8 cellular contexts compared by ENCODE assay signal in the genomic region with DNA sequence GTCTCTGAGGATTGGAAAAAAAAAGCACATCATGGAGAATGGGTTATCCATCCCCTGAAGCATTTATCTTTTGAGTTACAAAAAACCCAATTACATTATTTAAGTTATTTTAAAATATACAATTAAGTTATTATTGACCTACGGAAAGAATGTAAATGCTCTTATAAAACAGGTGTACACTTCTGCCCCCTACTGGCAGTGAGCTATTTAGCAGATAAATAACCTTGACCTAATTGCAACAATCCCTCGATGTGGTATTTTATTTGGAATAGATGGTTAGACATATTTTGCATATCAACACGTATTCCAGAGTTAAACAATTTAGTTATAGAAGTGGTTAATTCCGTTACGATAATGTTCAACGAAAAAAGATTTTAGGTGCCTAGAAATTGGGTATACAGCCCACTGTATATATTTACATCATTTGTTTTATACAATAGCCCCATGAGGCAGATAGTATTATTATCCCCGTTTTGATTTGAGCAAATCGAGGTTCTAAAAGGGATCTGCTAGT. TPM values are rescaled to one million over a fixed set of nuclear protein-coding genes. Genes with fewer than 3 reads are reported as not detected.
DNase-seq lines count a peak whose midpoint lies in the region; ATAC-seq and TF ChIP-seq lines count a peak whose summit lies in the region.

No MANE protein-coding gene starts in this region.

- WGBS in liver, result 30% methylated on average over 8 of the region's 8 CpGs

- DNase-seq in CD4-positive, CD25-positive, alpha-beta regulatory T cell, result peak; percentile 14 to 63 (median 29)
- DNase-seq in NCI-H2081 (lab: John Stamatoyannopoulos, UW) (peak; percentile 31 to 43), astrocyte of the spinal cord (ENCODE audit: low read depth, low spot score) (peak; percentile 72), NCI-H187 treated with DMSO at 0.1 percent for 48 hours (lab: John Stamatoyannopoulos, UW) (no peak)

- no peak overlapping the region for H3K9ac ChIP-seq in liver (ENCODE audit: low read depth in 1 of 2, low read length in 2 of 2)

- H3K27me3 ChIP-seq in CD4-positive, CD25-positive, alpha-beta regulatory T cell (ENCODE audit: control insufficient read depth, insufficient read depth, low read length), result no peaks in the 10 kb centered on the region
- H3K27me3 ChIP-seq in liver (ENCODE audit: control insufficient read depth in 4 of 4, insufficient read depth in 4 of 4, low read length in 3 of 4), result no peaks in the 10 kb centered on the region

- no peak overlapping the region for H3K27ac ChIP-seq in CD4-positive, CD25-positive, alpha-beta regulatory T cell (ENCODE audit: insufficient read depth, low read length, poor library complexity, severe bottlenecking)
- H3K27ac ChIP-seq in liver (ENCODE audit: low read depth in 1 of 2, low read length in 2 of 2), result no peak overlapping the region

- peaks cover 0 to 7% (median 2%) of the 10 kb centered on the region in 4 donors for H3K4me1 Mint-ChIP-seq in CD4-positive, CD25-positive, alpha-beta regulatory T cell

- in situ Hi-C loops in astrocyte of the spinal cord (cut with HindIII; ENCODE audit: low sequenced_read_pairs), result no loop called here

- no peak overlapping the region for H3K27ac Mint-ChIP-seq in CD4-positive, CD25-positive, alpha-beta regulatory T cell

- no peaks in the 10 kb centered on the region for H3K9me3 ChIP-seq in CD4-positive, CD25-positive, alpha-beta regulatory T cell (ENCODE audit: control insufficient read depth in 2 of 2, low read length in 2 of 2)
- no peaks in the 10 kb centered on the region for H3K9me3 ChIP-seq in liver (ENCODE audit: control insufficient read depth in 4 of 4, low read length in 3 of 4)

- TF ChIP-seq CTCF in astrocyte of the spinal cord (IDR thresholded peaks at IDR 0.05; ENCODE audit: low read depth, low read length) (peak; percentile 66), liver (IDR thresholded peaks at IDR 0.05; ENCODE audit: low read depth, low read length, missing input control) (peak; percentile 52)

- no peaks in the 10 kb centered on the region for H3K4me1 ChIP-seq in CD4-positive, CD25-positive, alpha-beta regulatory T cell (ENCODE audit: control insufficient read depth, insufficient read depth, low read length, poor library complexity, severe bottlenecking)
- H3K4me1 ChIP-seq in liver (ENCODE audit: control insufficient read depth in 4 of 4, insufficient read depth in 4 of 4, low read length in 3 of 4), result no peaks in the 10 kb centered on the region

- H3K9me3 Mint-ChIP-seq in CD4-positive, CD25-positive, alpha-beta regulatory T cell, result peaks cover 0 to 1% (median 0%) of the 10 kb centered on the region in 7 donors

- no peak overlapping the region for H3K4me3 ChIP-seq in CD4-positive, CD25-positive, alpha-beta regulatory T cell (ENCODE audit: low read depth, low read length)
- no peak overlapping the region for H3K4me3 ChIP-seq in astrocyte of the spinal cord (ENCODE audit: low read depth, low read length)
- H3K4me3 ChIP-seq in liver (ENCODE audit: low read depth in 1 of 3, low read length in 3 of 3), result no peak overlapping the region

- ATAC-seq in CD4-positive, CD25-positive, alpha-beta regulatory T cell (ENCODE audit: low read depth in 2 of 2), result no peak
- ATAC-seq in GM18858 (IDR thresholded peaks at IDR 0.05; ENCODE audit: unreplicated experiment), result peak; percentile 58
- no peak for ATAC-seq in HG02571 (IDR thresholded peaks at IDR 0.05; ENCODE audit: unreplicated experiment)
- ATAC-seq in HG02759 (IDR thresholded peaks at IDR 0.05; ENCODE audit: unreplicated experiment), result no peak

- no peaks in the 10 kb centered on the region for H3K36me3 Mint-ChIP-seq in CD4-positive, CD25-positive, alpha-beta regulatory T cell

- H3K36me3 ChIP-seq in CD4-positive, CD25-positive, alpha-beta regulatory T cell (ENCODE audit: control insufficient read depth, insufficient read depth, low read length), result no peaks in the 10 kb centered on the region
- H3K36me3 ChIP-seq in liver (ENCODE audit: control insufficient read depth in 4 of 4, insufficient read depth in 3 of 4, low read depth in 1 of 4, low read length in 3 of 4), result no peaks in the 10 kb centered on the region

- H3K27me3 Mint-ChIP-seq in CD4-positive, CD25-positive, alpha-beta regulatory T cell, result peaks cover 4% of the 10 kb centered on the region

- H3K4me3 Mint-ChIP-seq in CD4-positive, CD25-positive, alpha-beta regulatory T cell, result no peak overlapping the region

- TF ChIP-seq RAD21 in liver (IDR thresholded peaks at IDR 0.05), result peak; percentile 68 to 78

TF ChIP-seq in liver, 16 proteins besides CTCF, POLR2A, EP300 and RAD21:
- no peak for TF ChIP-seq JUND (IDR thresholded peaks at IDR 0.05)
- TF ChIP-seq, protein P1, sequence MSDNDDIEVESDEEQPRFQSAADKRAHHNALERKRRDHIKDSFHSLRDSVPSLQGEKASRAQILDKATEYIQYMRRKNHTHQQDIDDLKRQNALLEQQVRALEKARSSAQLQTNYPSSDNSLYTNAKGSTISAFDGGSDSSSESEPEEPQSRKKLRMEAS (IDR thresholded peaks at IDR 0.05), result no peak
- TF ChIP-seq EGR1 (IDR thresholded peaks at IDR 0.05; ENCODE audit: low read depth in 2 of 2), result no peak
- TF ChIP-seq FOXA2 (IDR thresholded peaks at IDR 0.05), result no peak
- TF ChIP-seq, protein P2, sequence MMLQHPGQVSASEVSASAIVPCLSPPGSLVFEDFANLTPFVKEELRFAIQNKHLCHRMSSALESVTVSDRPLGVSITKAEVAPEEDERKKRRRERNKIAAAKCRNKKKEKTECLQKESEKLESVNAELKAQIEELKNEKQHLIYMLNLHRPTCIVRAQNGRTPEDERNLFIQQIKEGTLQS (IDR thresholded peaks at IDR 0.05), result no peak
- no peak for TF ChIP-seq TAF1 (conservative IDR thresholded peaks at IDR 0.05)
- no peak for TF ChIP-seq NR2F2 (IDR thresholded peaks at IDR 0.05)
- no peak for TF ChIP-seq YY1 (IDR thresholded peaks at IDR 0.05)
- TF ChIP-seq HNF4G (IDR thresholded peaks at IDR 0.05), result no peak
- no peak for TF ChIP-seq SP1 (IDR thresholded peaks at IDR 0.05)
- TF ChIP-seq GABPA (IDR thresholded peaks at IDR 0.05 in 1 of 2, conservative IDR thresholded peaks at IDR 0.05 in 1 of 2), result no peak
- no peak for TF ChIP-seq HNF4A (conservative IDR thresholded peaks at IDR 0.05)
- no peak for TF ChIP-seq FOXA1 (IDR thresholded peaks at IDR 0.05)
- TF ChIP-seq, protein P3, sequence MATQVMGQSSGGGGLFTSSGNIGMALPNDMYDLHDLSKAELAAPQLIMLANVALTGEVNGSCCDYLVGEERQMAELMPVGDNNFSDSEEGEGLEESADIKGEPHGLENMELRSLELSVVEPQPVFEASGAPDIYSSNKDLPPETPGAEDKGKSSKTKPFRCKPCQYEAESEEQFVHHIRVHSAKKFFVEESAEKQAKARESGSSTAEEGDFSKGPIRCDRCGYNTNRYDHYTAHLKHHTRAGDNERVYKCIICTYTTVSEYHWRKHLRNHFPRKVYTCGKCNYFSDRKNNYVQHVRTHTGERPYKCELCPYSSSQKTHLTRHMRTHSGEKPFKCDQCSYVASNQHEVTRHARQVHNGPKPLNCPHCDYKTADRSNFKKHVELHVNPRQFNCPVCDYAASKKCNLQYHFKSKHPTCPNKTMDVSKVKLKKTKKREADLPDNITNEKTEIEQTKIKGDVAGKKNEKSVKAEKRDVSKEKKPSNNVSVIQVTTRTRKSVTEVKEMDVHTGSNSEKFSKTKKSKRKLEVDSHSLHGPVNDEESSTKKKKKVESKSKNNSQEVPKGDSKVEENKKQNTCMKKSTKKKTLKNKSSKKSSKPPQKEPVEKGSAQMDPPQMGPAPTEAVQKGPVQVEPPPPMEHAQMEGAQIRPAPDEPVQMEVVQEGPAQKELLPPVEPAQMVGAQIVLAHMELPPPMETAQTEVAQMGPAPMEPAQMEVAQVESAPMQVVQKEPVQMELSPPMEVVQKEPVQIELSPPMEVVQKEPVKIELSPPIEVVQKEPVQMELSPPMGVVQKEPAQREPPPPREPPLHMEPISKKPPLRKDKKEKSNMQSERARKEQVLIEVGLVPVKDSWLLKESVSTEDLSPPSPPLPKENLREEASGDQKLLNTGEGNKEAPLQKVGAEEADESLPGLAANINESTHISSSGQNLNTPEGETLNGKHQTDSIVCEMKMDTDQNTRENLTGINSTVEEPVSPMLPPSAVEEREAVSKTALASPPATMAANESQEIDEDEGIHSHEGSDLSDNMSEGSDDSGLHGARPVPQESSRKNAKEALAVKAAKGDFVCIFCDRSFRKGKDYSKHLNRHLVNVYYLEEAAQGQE (IDR thresholded peaks at IDR 0.05), result no peak
- no peak for TF ChIP-seq RXRA (IDR thresholded peaks at IDR 0.05)
- no peak for TF ChIP-seq ZBTB33 (IDR thresholded peaks at IDR 0.05)
TF ChIP-seq in liver: peak in this region for 0.

RNA-seq across cellular contexts. Expression of gene DAW1, which starts 9.1 kb away (rescaled TPM):
- not detected for total RNA-seq in CD4-positive, CD25-positive, alpha-beta regulatory T cell
- polyA plus RNA-seq in CD4-positive, CD25-positive, alpha-beta regulatory T cell, result not detected
- total RNA-seq in liver, result not detected
- not detected for polyA plus RNA-seq in liver

RNA-seq across cellular contexts. Expression of gene CCL20, which starts 48.6 kb away (rescaled TPM):
- total RNA-seq in CD4-positive, CD25-positive, alpha-beta regulatory T cell, result 3.7 TPM
- polyA plus RNA-seq in CD4-positive, CD25-positive, alpha-beta regulatory T cell, result 1 to 10 TPM in 3 of 4 donors, under 1 TPM in 1; 0.94 to 2.3 (median 2.1) TPM
- 1 to 10 TPM; 1.0 to 5.9 TPM for total RNA-seq in liver
- polyA plus RNA-seq in liver, result 1 to 10 TPM in 1 of 2 donors, under 1 TPM in 1; 0.36 to 1.6 TPM
